In genomic region chr2:115596659-115597375, GRCh38 we compare ENCODE assay signal across 1 cellular context.
A peak's percentile ranks its signal among the peaks of the same experiment; 100 is the strongest.
TF ChIP-seq lines count a peak whose summit lies in the region.

No MANE protein-coding gene starts in this region.

TF ChIP-seq in H1, 55 proteins besides CTCF, POLR2A, EP300 and RAD21 (continued from another document):
- peak; percentile 71 for TF ChIP-seq CHD7 (IDR thresholded peaks at IDR 0.05; ENCODE audit: insufficient replicate concordance, low read length)
- no peak for TF ChIP-seq RFX5 (IDR thresholded peaks at IDR 0.05; ENCODE audit: borderline replicate concordance, low read depth, low read length)
